In genomic region chr13:51241720-51242119, GRCh38 we compare ENCODE assay signal across 18 cellular contexts. TPM values are rescaled to one million over a fixed set of nuclear protein-coding genes. Genes with fewer than 3 reads are reported as not detected.
DNase-seq lines count a peak whose midpoint lies in the region; ATAC-seq and TF ChIP-seq lines count a peak whose summit lies in the region.
"Had no signal": no experiment of that assay in that cellular context is flagged by ENCODE, and none has a peak within 500 bp of the region (broad histone marks: within the 10 kb centered on the region; RNA-seq: fewer than 3 reads in every experiment).

No MANE protein-coding gene starts in this region.

- peak overlapping the region; percentile 70 for H3K27ac ChIP-seq in stomach smooth muscle (ENCODE audit: low read length)

- peak; percentile 64 for DNase-seq in HCEC 1CT
- DNase-seq in SK-N-DZ (ENCODE audit: low spot score) = peak; percentile 34
- DNase-seq in fibroblast of villous mesenchyme (ENCODE audit: low read depth) = peak; percentile 92
- no peak for DNase-seq in HK-2 (ENCODE audit: unreplicated experiment)
- no peak for DNase-seq in amygdala (lab: John Stamatoyannopoulos, UW)
- no peak for DNase-seq in left ventricle myocardium superior
- no peak for DNase-seq in activated CD4-positive, alpha-beta T cell treated with anti-CD3 and anti-CD28 coated beads for 4 hours
- DNase-seq: activated gamma-delta T cell, BE2C, DMS 273 treated with DMSO at 0.1 percent for 48 hours, esophagus squamous epithelium, IMR-90, left ventricle myocardium inferior, natural killer cell, NCI-H1417, NCI-H345, right cardiac atrium had no signal

- no peak overlapping the region for H3K4me3 ChIP-seq in fibroblast of villous mesenchyme (ENCODE audit: low read depth, low read length)
- H3K4me3 ChIP-seq in stomach smooth muscle (ENCODE audit: low read length in 2 of 2) = no peak overlapping the region
- H3K4me3 ChIP-seq: esophagus squamous epithelium, left ventricle myocardium inferior had no signal

- no peaks in the 10 kb centered on the region for H3K36me3 ChIP-seq in stomach smooth muscle (ENCODE audit: control insufficient read depth in 2 of 2, insufficient read depth in 2 of 2, low read length in 2 of 2)
- H3K36me3 ChIP-seq: BE2C, esophagus squamous epithelium, left ventricle myocardium inferior had no signal

- no peak for ATAC-seq in left ventricle myocardium superior
- ATAC-seq: natural killer cell had no signal

- no peak for TF ChIP-seq CTCF in fibroblast of villous mesenchyme (IDR thresholded peaks at IDR 0.05; ENCODE audit: insufficient read depth, low read depth, low read length)

- H3K9me3 ChIP-seq in stomach smooth muscle (ENCODE audit: control insufficient read depth in 2 of 2, low read length in 2 of 2) = no peaks in the 10 kb centered on the region
- H3K9me3 ChIP-seq: BE2C, esophagus squamous epithelium, left ventricle myocardium inferior had no signal

- intact Hi-C loops in left ventricle myocardium superior (cut with micrococcal nuclease) = no loop called here

- H3K27me3 ChIP-seq in stomach smooth muscle (ENCODE audit: control insufficient read depth in 1 of 2, insufficient read depth in 2 of 2, low read length in 2 of 2) = no peaks in the 10 kb centered on the region
- H3K27me3 ChIP-seq: BE2C had no signal

- H3K4me1 ChIP-seq in stomach smooth muscle (ENCODE audit: control insufficient read depth, insufficient read depth, low read length) = peaks cover 44% of the 10 kb centered on the region

- peak overlapping the region in 1 of 2 donors; percentile 46 for H3K9ac ChIP-seq in stomach smooth muscle (ENCODE audit: low read length in 2 of 2)

RNA-seq across cellular contexts. Expression of gene FAM124A, which starts 19.5 kb away (rescaled TPM):
- polyA plus RNA-seq in SK-N-DZ (2014; cell fraction: cytosol; rRNA removed) = 2.9 and 4.6 TPM in 2 replicates
- 1.6 and 2.1 TPM in 2 replicates for polyA plus RNA-seq in SK-N-DZ (2014; cell fraction: nucleus; rRNA removed)
- total RNA-seq in fibroblast of villous mesenchyme (10.0 and 25.0 TPM in 2 replicates), left ventricle myocardium superior (14.9 TPM)
- total RNA-seq: IMR-90, natural killer cell had no signal

Comparison
In these comparisons a context has a peak if more than half of its experiments do, and no peak if none do; other contexts are left out.
1. DNase-seq: peak in HCEC 1CT (single experiment), SK-N-DZ (single experiment) and fibroblast of villous mesenchyme (single experiment); none in HK-2 (single experiment), amygdala (0 of 56), left ventricle myocardium superior (single experiment) and activated CD4-positive, alpha-beta T cell treated with anti-CD3 and anti-CD28 coated beads for 4 hours (0 of 2).